ENCODE assay signal across 22 cellular contexts in the genomic region with DNA sequence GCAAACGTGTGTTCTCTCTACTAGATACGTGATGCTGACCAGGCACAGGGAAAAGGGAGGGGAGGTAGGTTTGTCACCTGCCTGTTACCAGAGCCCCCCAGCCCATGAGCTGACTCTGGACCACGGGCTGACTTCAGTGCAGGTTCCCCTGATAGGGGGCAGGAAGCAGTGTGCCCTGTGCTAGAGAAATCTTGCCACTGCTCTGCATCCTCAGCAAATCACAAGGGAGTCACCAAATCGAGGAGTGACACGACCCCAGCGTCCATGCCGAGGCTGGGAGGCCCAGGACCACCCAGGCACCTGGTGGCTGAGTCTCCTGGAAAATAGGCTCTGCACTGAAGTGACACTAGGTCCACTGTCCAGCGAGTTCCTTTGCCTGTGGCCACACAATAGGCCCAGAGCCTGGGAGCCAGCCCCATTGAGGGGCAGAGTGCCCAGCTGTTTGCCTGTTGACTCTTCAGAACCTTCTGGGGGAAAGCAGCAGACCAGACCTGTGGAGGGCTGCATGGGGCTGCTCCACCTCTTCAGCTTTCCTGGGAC.
DNase-seq lines count a peak whose midpoint lies in the region; ATAC-seq and TF ChIP-seq lines count a peak whose summit lies in the region.
"Had no signal": no experiment of that assay in that cellular context is flagged by ENCODE, and none has a peak within 500 bp of the region (broad histone marks: within the 10 kb centered on the region; RNA-seq: fewer than 3 reads in every experiment).

No MANE protein-coding gene starts in this region.

- H3K9me3 Mint-ChIP-seq in brain (peaks cover 0 to 3% (median 0%) of the 10 kb centered on the region in 5 experiments), neural crest cell (no peaks in the 10 kb centered on the region)

- H3K27me3 ChIP-seq in heart right ventricle (no peaks in the 10 kb centered on the region), upper lobe of right lung (no peaks in the 10 kb centered on the region)

- H3K4me1 Mint-ChIP-seq in brain (peaks cover 47% of the 10 kb centered on the region), neural crest cell (peaks cover 16% of the 10 kb centered on the region)
- H3K4me1 Mint-ChIP-seq: CD4-positive, CD25-positive, alpha-beta regulatory T cell had no signal

- H3K27me3 Mint-ChIP-seq in brain (no peaks in the 10 kb centered on the region), neural crest cell (ENCODE audit: low read depth) (no peaks in the 10 kb centered on the region)
- H3K27me3 Mint-ChIP-seq: CD4-positive, CD25-positive, alpha-beta regulatory T cell had no signal

- H3K27ac ChIP-seq in heart right ventricle (no peak overlapping the region), upper lobe of right lung (no peak overlapping the region)
- H3K27ac ChIP-seq: 22Rv1, GM23248, HL-60 had no signal

- H3K27ac Mint-ChIP-seq in brain (peak overlapping the region in 4 of 5 experiments; percentile 12 to 90 (median 68)), neural crest cell (ENCODE audit: unreplicated experiment) (peak overlapping the region; percentile 68)
- H3K27ac Mint-ChIP-seq: CD4-positive, CD25-positive, alpha-beta regulatory T cell had no signal

- ATAC-seq in Right ventricle myocardium superior (ENCODE audit: poor library complexity) (no peak), heart right ventricle (no peak), upper lobe of right lung (no peak), HG03354 (IDR thresholded peaks at IDR 0.05; ENCODE audit: poor library complexity, severe bottlenecking, unreplicated experiment) (no peak)

- H3K4me1 ChIP-seq in heart right ventricle (peaks cover 0 to 17% (median 3%) of the 10 kb centered on the region in 9 donors), upper lobe of right lung (no peaks in the 10 kb centered on the region)

- TF ChIP-seq CTCF in heart right ventricle (IDR thresholded peaks at IDR 0.05) (no peak), brain (conservative IDR thresholded peaks at IDR 0.05) (no peak), neural crest cell (conservative IDR thresholded peaks at IDR 0.05) (no peak), upper lobe of right lung (IDR thresholded peaks at IDR 0.05) (no peak)

- intact Hi-C loops in Right ventricle myocardium superior (cut with DNase I) (no loop called here), heart right ventricle (cut with DNase I) (no loop called here), upper lobe of right lung (cut with DNase I) (no loop called here)

- DNase-seq in Right ventricle myocardium superior (peak; percentile 26), heart right ventricle (no peak), neural crest cell (ENCODE audit: low read depth, low spot score) (no peak), upper lobe of right lung (peak; percentile 46), OCI-M2 (lab: John Stamatoyannopoulos, UW; ENCODE audit: unreplicated experiment) (no peak)
- DNase-seq in stimulated activated naive CD4-positive, alpha-beta T cell (lab: John Stamatoyannopoulos, UW), result no peak
- DNase-seq: AML-193; CD4-positive, CD25-positive, alpha-beta regulatory T cell; COR-L47; DMS153; GF-D8; GM23248; IMR-90; NCI-H1436; NCI-H2029; NCI-H345; NCI-H524 treated with DMSO at 0.1 percent for 48 hours had no signal

- no peak overlapping the region for H3K4me3 Mint-ChIP-seq in brain
- H3K4me3 Mint-ChIP-seq in neural crest cell, result no peak overlapping the region
- H3K4me3 Mint-ChIP-seq: CD4-positive, CD25-positive, alpha-beta regulatory T cell had no signal

- H3K9me3 ChIP-seq in heart right ventricle, result no peaks in the 10 kb centered on the region
- no peaks in the 10 kb centered on the region for H3K9me3 ChIP-seq in upper lobe of right lung
- H3K9me3 ChIP-seq: HAP-1 had no signal

- peaks cover 8% of the 10 kb centered on the region for H3K36me3 Mint-ChIP-seq in brain
- H3K36me3 Mint-ChIP-seq in neural crest cell (ENCODE audit: low read depth), result no peaks in the 10 kb centered on the region
- H3K36me3 Mint-ChIP-seq: CD4-positive, CD25-positive, alpha-beta regulatory T cell had no signal

- H3K4me3 ChIP-seq in heart right ventricle (no peak overlapping the region), upper lobe of right lung (no peak overlapping the region)
- H3K4me3 ChIP-seq: GM23248, HAP-1 had no signal

- WGBS in heart right ventricle, 2 donors, result 63 to 68% methylated on average over 8 of the region's 8 CpGs

- H3K36me3 ChIP-seq in heart right ventricle (no peaks in the 10 kb centered on the region), upper lobe of right lung (no peaks in the 10 kb centered on the region)
- H3K36me3 ChIP-seq: HAP-1 had no signal

Comparison
In these comparisons a context has a peak if more than half of its experiments do, and no peak if none do; other contexts are left out.
1. DNase-seq: peak in Right ventricle myocardium superior (single experiment) and upper lobe of right lung (single experiment); none in heart right ventricle (0 of 2), neural crest cell (single experiment), OCI-M2 (single experiment) and stimulated activated naive CD4-positive, alpha-beta T cell (0 of 6).